17 cellular contexts compared by ENCODE assay signal in genomic region chr2:47360283-47360682, GRCh38. TPM values are rescaled to one million over a fixed set of nuclear protein-coding genes. Genes with fewer than 3 reads are reported as not detected.
DNase-seq lines count a peak whose midpoint lies in the region; TF ChIP-seq lines count a peak whose summit lies in the region.
"Had no signal": no experiment of that assay in that cellular context is flagged by ENCODE, and none has a peak within 500 bp of the region (broad histone marks: within the 10 kb centered on the region; RNA-seq: fewer than 3 reads in every experiment).

No MANE protein-coding gene starts in this region.

- intact Hi-C loops in mammary epithelial cell (cut with micrococcal nuclease): no loop called here
- intact Hi-C loops in cardiac septum (cut with DNase I): no loop called here

- no peak for TF ChIP-seq CTCF in mammary epithelial cell (conservative IDR thresholded peaks at IDR 0.05 in 1 of 2, IDR thresholded peaks at IDR 0.05 in 1 of 2; ENCODE audit: extremely low read depth in 1 of 2, insufficient read depth in 1 of 2, low read depth in 1 of 2, low read length in 2 of 2)

- no peaks in the 10 kb centered on the region for H3K9me3 ChIP-seq in duodenal mucosa (ENCODE audit: control insufficient read depth in 1 of 2, low read length in 2 of 2)
- no peaks in the 10 kb centered on the region for H3K9me3 ChIP-seq in mucosa of rectum (ENCODE audit: control insufficient read depth in 2 of 2, low read length in 2 of 2)
- H3K9me3 ChIP-seq in mammary epithelial cell (replicated peaks; ENCODE audit: insufficient read depth, low read length): no peaks in the 10 kb centered on the region
- H3K9me3 ChIP-seq: SJCRH30 had no signal

- BruUV-seq in mammary epithelial cell (replicated peaks; lab: Mats Ljungman, UMichigan): no TSS peak

- H3K27ac ChIP-seq in duodenal mucosa (ENCODE audit: low read depth, low read length): peak overlapping the region; percentile 71
- peak overlapping the region; percentile 89 to 96 for H3K27ac ChIP-seq in mucosa of rectum (ENCODE audit: low read depth in 2 of 2, low read length in 2 of 2)
- H3K27ac ChIP-seq in mammary epithelial cell (ENCODE audit: insufficient read depth, low read depth, low read length): no peak overlapping the region
- H3K27ac ChIP-seq: SJCRH30 had no signal

- H4K20me1 ChIP-seq in mammary epithelial cell (ENCODE audit: insufficient read depth, low read length): no peaks in the 10 kb centered on the region

- no peaks in the 10 kb centered on the region for H3K36me3 ChIP-seq in duodenal mucosa (ENCODE audit: control insufficient read depth in 1 of 2, insufficient read depth in 2 of 2, low read length in 2 of 2)
- no peaks in the 10 kb centered on the region for H3K36me3 ChIP-seq in mucosa of rectum (ENCODE audit: control insufficient read depth in 2 of 2, insufficient read depth in 2 of 2, low read length in 2 of 2)
- H3K36me3 ChIP-seq in mammary epithelial cell (ENCODE audit: insufficient read depth, low read length): no peaks in the 10 kb centered on the region
- H3K36me3 ChIP-seq: SJCRH30 had no signal

- H3K4me2 ChIP-seq in mammary epithelial cell (ENCODE audit: insufficient read depth, low read depth, low read length): no peak overlapping the region

- H3K4me3 ChIP-seq in duodenal mucosa (ENCODE audit: low read depth in 1 of 2, low read length in 2 of 2) (peak overlapping the region in 1 of 2 donors; percentile 9), mucosa of rectum (ENCODE audit: low read length in 2 of 2) (no peak overlapping the region), mammary epithelial cell (replicated peaks in 1 of 3; ENCODE audit: insufficient read depth in 1 of 3, low read depth in 2 of 3, low read length in 3 of 3) (no peak overlapping the region)
- H3K4me3 ChIP-seq: SJCRH30 had no signal

- no peaks in the 10 kb centered on the region for H3K79me2 ChIP-seq in mammary epithelial cell (ENCODE audit: insufficient read depth, low read length)

- dilution Hi-C loops in mammary epithelial cell (cut with HindIII; ENCODE audit: low sequenced_read_pairs): no loop called here

- no peak overlapping the region for H2AFZ ChIP-seq in mammary epithelial cell (ENCODE audit: low read depth, low read length)

- peak overlapping the region; percentile 9 to 58 for H3K9ac ChIP-seq in duodenal mucosa (ENCODE audit: low read depth in 1 of 2, low read length in 2 of 2)
- H3K9ac ChIP-seq in mucosa of rectum (ENCODE audit: low read depth in 1 of 2, low read length in 2 of 2): peak overlapping the region in 1 of 2 donors; percentile 61
- no peak overlapping the region for H3K9ac ChIP-seq in mammary epithelial cell (ENCODE audit: insufficient read depth, low read length)

- no peaks in the 10 kb centered on the region for H3K27me3 ChIP-seq in duodenal mucosa (ENCODE audit: control insufficient read depth in 1 of 2, insufficient read depth in 2 of 2, low read length in 2 of 2)
- no peaks in the 10 kb centered on the region for H3K27me3 ChIP-seq in mucosa of rectum (ENCODE audit: control insufficient read depth in 2 of 2, insufficient read depth in 2 of 2, low read length in 2 of 2)
- H3K27me3 ChIP-seq in mammary epithelial cell (ENCODE audit: insufficient read depth, low read length): no peaks in the 10 kb centered on the region
- H3K27me3 ChIP-seq: SJCRH30 had no signal

- DNase-seq in LoVo (ENCODE audit: low spot score) (peak; percentile 34), AML-193 (lab: John Stamatoyannopoulos, UW) (no peak), mammary epithelial cell (no peak), cardiac septum (ENCODE audit: low spot score) (no peak)
- no peak for DNase-seq in activated effector memory CD4-positive, alpha-beta T cell treated with Interleukin-2 at 50 U/mL for 16 hours
- DNase-seq: C1 segment of cervical spinal cord; CD8-positive, alpha-beta T cell; DMS153; MM.1S; NCI-H1092; NCI-H1436; NCI-H1930; NCI-H510A; SJCRH30 had no signal

- H3K4me1 ChIP-seq in duodenal mucosa (ENCODE audit: control insufficient read depth in 1 of 2, insufficient read depth in 2 of 2, low read length in 2 of 2) (peaks cover 11 to 29% of the 10 kb centered on the region in 2 donors), mucosa of rectum (ENCODE audit: control insufficient read depth in 2 of 2, insufficient read depth in 2 of 2, low read length in 2 of 2) (peaks cover 11 to 42% of the 10 kb centered on the region in 2 donors), mammary epithelial cell (ENCODE audit: insufficient read depth, low read length) (peaks cover 6% of the 10 kb centered on the region)
- H3K4me1 ChIP-seq: SJCRH30 had no signal

- 70% methylated on average over 3 of the region's 3 CpGs for WGBS in mammary epithelial cell (ENCODE audit: low coverage, missing lambda C conversion rate)

- CTCF ChIA-PET in mammary epithelial cell (lab: Charles Lee; ENCODE audit: low non-redundant PET): no interaction called here

- in situ Hi-C loops in mammary epithelial cell (cut with MboI; ENCODE audit: low sequenced_read_pairs in 2 of 2): no loop called here

RNA-seq across cellular contexts. Expression of gene EPCAM, which starts 8.8 kb away (rescaled TPM):
- total RNA-seq in mammary epithelial cell (10 to 100 TPM in 1 of 2 donors, 1 to 10 TPM in 1; 4.0 to 18.2 TPM), cardiac septum (0.19 TPM)
- 16.8 TPM for polyA plus RNA-seq in mammary epithelial cell
- 34.4 TPM for polyA minus RNA-seq in mammary epithelial cell
- total RNA-seq: CD8-positive, alpha-beta T cell; LHCN-M2 had no signal

RNA-seq across cellular contexts. Expression of gene MSH2, which starts 42.7 kb away (rescaled TPM):
- 10 to 100 TPM; 14.7 to 21.5 TPM for total RNA-seq in mammary epithelial cell
- polyA plus RNA-seq in mammary epithelial cell: 18.8 TPM
- 10.0 TPM for polyA minus RNA-seq in mammary epithelial cell
- 15.6 TPM for total RNA-seq in cardiac septum
